1 cellular context compared by ENCODE assay signal in the genomic region with DNA sequence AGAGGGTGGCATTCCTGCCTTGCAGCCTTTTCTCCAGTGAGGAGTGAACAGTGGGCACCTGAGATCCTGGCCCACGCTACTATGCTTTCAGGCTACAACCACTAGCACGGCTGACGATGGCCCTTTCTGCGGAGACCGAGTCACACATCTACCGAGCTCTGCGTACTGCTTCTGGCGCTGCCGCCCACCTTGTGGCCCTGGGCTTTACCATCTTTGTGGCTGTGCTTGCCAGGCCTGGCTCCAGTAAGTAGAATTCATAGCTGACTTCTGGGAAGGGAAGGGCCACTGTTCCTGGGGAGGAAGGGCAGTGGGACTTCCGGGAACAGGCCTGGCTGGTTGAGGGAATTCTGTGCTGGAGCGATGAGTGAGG.
TF ChIP-seq lines count a peak whose summit lies in the region.

No MANE protein-coding gene starts in this region.

TF ChIP-seq in K562, 482 proteins besides CTCF, POLR2A, EP300 and RAD21:
- TF ChIP-seq SP1 (CRISPR knock-in tag; IDR thresholded peaks at IDR 0.05) (peak; percentile 16; the same call in 1 of the 2 replicates), ZNF354B (CRISPR knock-in tag; IDR thresholded peaks at IDR 0.05) (no peak), ZNF384 (IDR thresholded peaks at IDR 0.05; ENCODE audit: low read depth, low read length) (no peak)
TF ChIP-seq in K562: peak in this region for 1.
